24 cellular contexts compared by ENCODE assay signal in the genomic region with DNA sequence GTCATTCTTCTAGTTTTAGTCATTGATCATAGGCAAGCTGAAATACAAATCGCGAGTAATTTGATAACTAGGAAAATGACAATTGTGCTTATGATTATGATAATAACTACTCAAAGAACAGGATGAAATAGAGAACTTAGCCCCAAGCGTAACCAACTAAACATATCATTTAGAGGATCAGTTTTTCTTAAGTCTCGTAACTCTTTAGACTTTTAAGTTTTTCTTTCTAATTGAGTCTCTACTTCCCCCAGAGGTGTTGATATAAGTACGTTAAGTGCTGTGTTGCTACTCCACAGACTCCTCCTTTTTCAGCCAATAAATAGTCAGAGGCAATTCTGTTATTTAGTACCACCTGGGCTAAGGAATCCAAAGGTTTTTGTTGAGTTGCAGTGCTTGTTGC.
"Had no signal": no experiment of that assay in that cellular context is flagged by ENCODE, and none has a peak within 500 bp of the region (broad histone marks: within the 10 kb centered on the region; RNA-seq: fewer than 3 reads in every experiment).

No MANE protein-coding gene starts in this region.

- H3K27me3 Mint-ChIP-seq: type B pancreatic cell had no signal

- H3K27ac Mint-ChIP-seq: stimulated activated effector memory CD8-positive, alpha-beta T cell treated with anti-CD3 and anti-CD28 coated beads, Interleukin-12 subunit alpha, Interleukin-12 subunit beta, amount 100 ng/mL, for 72 hours; stimulated activated memory B cell treated with anti-CD40 and anti-IgM and Interleukin-4, amounts not matched to agents 10 μg/mL and 1 μg/mL and 100 μg/mL, for 72 hours; stimulated activated naive B cell treated with anti-CD40 and anti-IgM and Interleukin-4, amounts not matched to agents 10 μg/mL and 1 μg/mL and 100 μg/mL, for 72 hours; stimulated activated naive CD8-positive, alpha-beta T cell treated with anti-CD3 and anti-CD28 coated beads, Interleukin-15, amount 100 ng/mL, for 72 hours; stimulated activated naive CD8-positive, alpha-beta T cell treated with anti-CD3 and anti-CD28 coated beads, Interleukin-15, Interleukin-2, amounts not matched to agents 100 ng/mL and 50 ng/mL, for 24 hours; type B pancreatic cell had no signal

- H3K9me3 Mint-ChIP-seq: stimulated activated effector memory CD8-positive, alpha-beta T cell treated with anti-CD3 and anti-CD28 coated beads, Interleukin-12 subunit alpha, Interleukin-12 subunit beta, amount 100 ng/mL, for 72 hours; stimulated activated memory B cell treated with anti-CD40 and anti-IgM and Interleukin-4, amounts not matched to agents 10 μg/mL and 1 μg/mL and 100 μg/mL, for 72 hours; stimulated activated naive B cell treated with anti-CD40 and anti-IgM and Interleukin-4, amounts not matched to agents 10 μg/mL and 1 μg/mL and 100 μg/mL, for 72 hours; stimulated activated naive CD8-positive, alpha-beta T cell treated with anti-CD3 and anti-CD28 coated beads, Interleukin-15, amount 100 ng/mL, for 72 hours; stimulated activated naive CD8-positive, alpha-beta T cell treated with anti-CD3 and anti-CD28 coated beads, Interleukin-15, Interleukin-2, amounts not matched to agents 100 ng/mL and 50 ng/mL, for 24 hours had no signal

- H3K4me3 Mint-ChIP-seq: stimulated activated effector memory CD8-positive, alpha-beta T cell treated with anti-CD3 and anti-CD28 coated beads, Interleukin-12 subunit alpha, Interleukin-12 subunit beta, amount 100 ng/mL, for 72 hours; stimulated activated memory B cell treated with anti-CD40 and anti-IgM and Interleukin-4, amounts not matched to agents 10 μg/mL and 1 μg/mL and 100 μg/mL, for 72 hours; stimulated activated naive B cell treated with anti-CD40 and anti-IgM and Interleukin-4, amounts not matched to agents 10 μg/mL and 1 μg/mL and 100 μg/mL, for 72 hours; stimulated activated naive CD8-positive, alpha-beta T cell treated with anti-CD3 and anti-CD28 coated beads, Interleukin-15, amount 100 ng/mL, for 72 hours; stimulated activated naive CD8-positive, alpha-beta T cell treated with anti-CD3 and anti-CD28 coated beads, Interleukin-15, Interleukin-2, amounts not matched to agents 100 ng/mL and 50 ng/mL, for 24 hours; type B pancreatic cell had no signal

- ATAC-seq: stimulated activated effector memory CD8-positive, alpha-beta T cell treated with anti-CD3 and anti-CD28 coated beads, Interleukin-12 subunit alpha, Interleukin-12 subunit beta, amount 100 ng/mL, for 72 hours; stimulated activated memory B cell treated with anti-CD40 and anti-IgM and Interleukin-4, amounts not matched to agents 10 μg/mL and 1 μg/mL and 100 μg/mL, for 72 hours; stimulated activated naive B cell treated with anti-CD40 and anti-IgM and Interleukin-4, amounts not matched to agents 10 μg/mL and 1 μg/mL and 100 μg/mL, for 72 hours; stimulated activated naive CD8-positive, alpha-beta T cell treated with anti-CD3 and anti-CD28 coated beads, Interleukin-15, amount 100 ng/mL, for 72 hours; stimulated activated naive CD8-positive, alpha-beta T cell treated with anti-CD3 and anti-CD28 coated beads, Interleukin-15, Interleukin-2, amounts not matched to agents 100 U/mL and 50 U/mL, for 24 hours; upper lobe of right lung had no signal

- DNase-seq: stimulated activated CD4-positive, alpha-beta T cell treated with anti-CD3 and anti-CD28 coated beads, Interleukin-2, amount 100 ng/mL, for 48 hours; stimulated activated CD4-positive, alpha-beta T cell treated with anti-CD3 and anti-CD28 coated beads, Interleukin-4, amount 100 ng/mL, for 1 hour; stimulated activated CD4-positive, alpha-beta T cell treated with anti-CD3 and anti-CD28 coated beads, Interleukin-4, amount 100 ng/mL, for 24 hours; stimulated activated CD4-positive, alpha-beta T cell treated with anti-CD3 and anti-CD28 coated beads, Interleukin-4, amount 100 ng/mL, for 4 hours; stimulated activated CD8-positive, alpha-beta memory T cell treated with anti-CD3 and anti-CD28 coated beads, Interleukin-4, amount 100 ng/mL, for 48 hours; stimulated activated naive B cell treated with anti-CD40 and anti-IgM and Interleukin-4, amounts not matched to agents 10 μg/mL and 1 μg/mL and 100 μg/mL, for 72 hours; stimulated activated naive CD4-positive, alpha-beta T cell; stimulated activated naive CD4-positive, alpha-beta T cell treated with Interleukin-2 at 50 U/mL for 16 hours; stimulated activated naive CD8-positive, alpha-beta T cell treated with anti-CD3 and anti-CD28 coated beads, Interleukin-15, amount 100 ng/mL, for 72 hours; stimulated activated naive CD8-positive, alpha-beta T cell treated with anti-CD3 and anti-CD28 coated beads, Interleukin-15, Interleukin-2, amounts not matched to agents 100 U/mL and 50 U/mL, for 24 hours; stomach; substantia nigra; testis; thyroid gland; tibial artery; transverse colon; trophoblast cell; upper lobe of left lung; upper lobe of right lung; uterus had no signal

- H3K4me1 Mint-ChIP-seq: stimulated activated effector memory CD8-positive, alpha-beta T cell treated with anti-CD3 and anti-CD28 coated beads, Interleukin-12 subunit alpha, Interleukin-12 subunit beta, amount 100 ng/mL, for 72 hours; stimulated activated memory B cell treated with anti-CD40 and anti-IgM and Interleukin-4, amounts not matched to agents 10 μg/mL and 1 μg/mL and 100 μg/mL, for 72 hours; stimulated activated naive B cell treated with anti-CD40 and anti-IgM and Interleukin-4, amounts not matched to agents 10 μg/mL and 1 μg/mL and 100 μg/mL, for 72 hours; stimulated activated naive CD8-positive, alpha-beta T cell treated with anti-CD3 and anti-CD28 coated beads, Interleukin-15, amount 100 ng/mL, for 72 hours had no signal

- H3K36me3 Mint-ChIP-seq: stimulated activated effector memory CD8-positive, alpha-beta T cell treated with anti-CD3 and anti-CD28 coated beads, Interleukin-12 subunit alpha, Interleukin-12 subunit beta, amount 100 ng/mL, for 72 hours; stimulated activated memory B cell treated with anti-CD40 and anti-IgM and Interleukin-4, amounts not matched to agents 10 μg/mL and 1 μg/mL and 100 μg/mL, for 72 hours; stimulated activated naive B cell treated with anti-CD40 and anti-IgM and Interleukin-4, amounts not matched to agents 10 μg/mL and 1 μg/mL and 100 μg/mL, for 72 hours; type B pancreatic cell had no signal
